ENCODE assay signal across 25 cellular contexts in the genomic region with DNA sequence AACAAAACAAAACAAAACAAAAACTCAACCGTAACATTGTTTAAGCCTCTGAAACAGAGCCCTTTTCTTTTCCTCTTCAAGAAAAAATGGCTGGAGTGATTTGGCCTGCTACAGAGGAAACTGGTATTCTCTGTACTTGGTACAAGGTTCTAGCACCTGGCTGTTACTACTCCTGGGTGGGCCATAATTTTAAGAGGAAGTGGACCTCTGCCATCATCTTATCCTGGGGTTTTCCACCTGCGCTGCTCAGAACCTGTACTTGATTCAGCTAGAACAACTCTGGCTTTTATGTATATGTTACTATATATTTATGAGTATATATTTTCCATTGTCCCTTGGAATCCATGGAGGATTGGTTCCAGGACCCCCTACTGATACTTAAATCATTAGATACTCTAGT. TPM values are rescaled to one million over a fixed set of nuclear protein-coding genes. Genes with fewer than 3 reads are reported as not detected.
A peak's percentile ranks its signal among the peaks of the same experiment; 100 is the strongest.
DNase-seq lines count a peak whose midpoint lies in the region; ATAC-seq, FAIRE-seq and TF ChIP-seq lines count a peak whose summit lies in the region.
"Had no signal": no experiment of that assay in that cellular context is flagged by ENCODE, and none has a peak within 500 bp of the region (broad histone marks: within the 10 kb centered on the region; RNA-seq: fewer than 3 reads in every experiment).

No MANE protein-coding gene starts in this region.

- in situ Hi-C loops in GM12878 (cut with MboI), result no loop called here

- H4K20me1 ChIP-seq in GM12878 (ENCODE audit: control insufficient read depth, insufficient read depth), result no peaks in the 10 kb centered on the region

- H3K27me3 ChIP-seq in GM12878 (replicated peaks in 1 of 2; ENCODE audit: control insufficient read depth in 2 of 2, insufficient read depth in 2 of 2, low read length in 1 of 2) (no peaks in the 10 kb centered on the region), right atrium auricular region (no peaks in the 10 kb centered on the region), right lobe of liver (no peaks in the 10 kb centered on the region)
- H3K27me3 ChIP-seq: BE2C had no signal

- H3K9ac ChIP-seq in GM12878 (ENCODE audit: control insufficient read depth, insufficient read depth, low read length), result no peak overlapping the region
- H3K9ac ChIP-seq: BLaER1 treated with 17β-estradiol and CSF1 and Interleukin-3, amounts not matched to agents 10 nM and 100 nM had no signal

- RAD21 ChIA-PET in GM12878 (lab: Charles Lee; ENCODE audit: unreplicated experiment), result interaction anchor here (1.1 kb wide), 1 partner anchor 147 kb away, joined by 4 read pairs; no protein-coding TSS in a partner anchor

- TF ChIP-seq CTCF in GM12878 (IDR thresholded peaks at IDR 0.05 in 2 of 3, conservative IDR thresholded peaks at IDR 0.05 in 1 of 3; ENCODE audit: control insufficient read depth in 2 of 3, extremely low read depth in 1 of 3, insufficient read depth in 1 of 3, low read depth in 3 of 3, low read length in 3 of 3) (no peak), right atrium auricular region (IDR thresholded peaks at IDR 0.05) (no peak), right lobe of liver (IDR thresholded peaks at IDR 0.05) (no peak)

- TF ChIP-seq RAD21 in GM12878 (IDR thresholded peaks at IDR 0.05; ENCODE audit: insufficient read depth, low read depth, low read length), result no peak

- intact Hi-C loops in GM12878 (cut with micrococcal nuclease; ENCODE audit: unreplicated experiment) (no loop called here), right lobe of liver (cut with DNase I) (loop anchor here in 1 of 2 donors (10.0 kb wide), 1 partner anchor 134 kb away; no protein-coding TSS in a partner anchor)

- H3K27ac Mint-ChIP-seq in activated T-cell treated with anti-CD3 and anti-CD28 coated beads, Interleukin-2, amount 50 U/mL, for 24 hours, result peak overlapping the region; percentile 26
- H3K27ac Mint-ChIP-seq in naive B cell, result no peak overlapping the region
- H3K27ac Mint-ChIP-seq: CD4-positive, alpha-beta T cell; HFFc6 had no signal

- WGBS in GM12878 (ENCODE audit: insufficient coverage, insufficient replicate concordance, low lambda C conversion rate, missing lambda C conversion rate), result 36% methylated on average over 2 of the region's 2 CpGs
- WGBS in right lobe of liver (ENCODE audit: insufficient coverage, low coverage, low lambda C conversion rate, missing lambda C conversion rate), result 88% methylated on average over 1 of the region's 2 CpGs

- FAIRE-seq in GM12878 (lab: Jason Lieb, UNC), result no peak
- no peak for FAIRE-seq in GM19239 (lab: Jason Lieb, UNC)
- FAIRE-seq: A204.1, D721Med, GM12892, H54 had no signal

- CTCF ChIA-PET in GM12878 (lab: Yijun Ruan, JAX), result interaction anchor here (1.3 to 18.7 kb wide), 4 partner anchors 12 to 151 kb away, joined by 4 to 370 read pairs (median 4); no protein-coding TSS in a partner anchor

- H3K4me3 Mint-ChIP-seq in activated T-cell treated with anti-CD3 and anti-CD28 coated beads, Interleukin-2, amount 50 U/mL, for 24 hours, result no peak overlapping the region
- H3K4me3 Mint-ChIP-seq in activated T-cell treated with anti-CD3 and anti-CD28 coated beads, Interleukin-2, amount 50 U/mL, for 4 hours, result no peak overlapping the region
- no peak overlapping the region for H3K4me3 Mint-ChIP-seq in naive B cell
- H3K4me3 Mint-ChIP-seq: CD14-positive monocyte; CD4-positive, alpha-beta T cell; CD8-positive, alpha-beta memory T cell; HFFc6 had no signal

- H3K4me1 ChIP-seq in GM12878 (ENCODE audit: control insufficient read depth, insufficient read depth, low read length) (peaks cover 2% of the 10 kb centered on the region; the same call in 1 of the 2 replicates), right atrium auricular region (no peaks in the 10 kb centered on the region), right lobe of liver (peaks cover 0 to 35% (median 4%) of the 10 kb centered on the region in 4 donors)
- H3K4me1 ChIP-seq: BE2C, HAP-1 had no signal

- no peak for DNase-seq in activated T-cell treated with anti-CD3 and anti-CD28 coated beads, Interleukin-2, amount 50 U/mL, for 24 hours
- DNase-seq in activated T-cell treated with anti-CD3 and anti-CD28 coated beads, Interleukin-2, amount 50 U/mL, for 4 hours, result no peak
- DNase-seq in NAMALWA (ENCODE audit: low spot score) (peak; percentile 14), GM12878 (ENCODE audit: low read depth, low spot score) (no peak), naive B cell (no peak), right atrium auricular region (ENCODE audit: low spot score) (no peak), right lobe of liver (no peak), GM19239 (ENCODE audit: insufficient read length, low spot score) (no peak)
- DNase-seq: BE2C; CD8-positive, alpha-beta memory T cell; DMS 273 treated with DMSO at 0.1 percent for 48 hours; DMS79; EL; GDM1; GOT3; HFFc6 had no signal

- peaks cover 61% of the 10 kb centered on the region for H3K36me3 Mint-ChIP-seq in activated T-cell treated with anti-CD3 and anti-CD28 coated beads, Interleukin-2, amount 50 U/mL, for 24 hours (ENCODE audit: low read depth)
- peaks cover 21% of the 10 kb centered on the region for H3K36me3 Mint-ChIP-seq in activated T-cell treated with anti-CD3 and anti-CD28 coated beads, Interleukin-2, amount 50 U/mL, for 4 hours (ENCODE audit: insufficient read depth)
- H3K36me3 Mint-ChIP-seq in naive B cell, result peaks cover 6 to 13% of the 10 kb centered on the region in 2 donors

- H2AFZ ChIP-seq in GM12878 (ENCODE audit: control insufficient read depth, low read depth, low read length), result no peak overlapping the region

- no peaks in the 10 kb centered on the region for H3K9me3 Mint-ChIP-seq in activated T-cell treated with anti-CD3 and anti-CD28 coated beads, Interleukin-2, amount 50 U/mL, for 24 hours
- no peaks in the 10 kb centered on the region for H3K9me3 Mint-ChIP-seq in activated T-cell treated with anti-CD3 and anti-CD28 coated beads, Interleukin-2, amount 50 U/mL, for 4 hours
- no peaks in the 10 kb centered on the region for H3K9me3 Mint-ChIP-seq in naive B cell
- H3K9me3 Mint-ChIP-seq: CD14-positive monocyte; CD4-positive, alpha-beta T cell; CD8-positive, alpha-beta memory T cell; HFFc6 had no signal

- H3K4me3 ChIP-seq in GM12878 (no peak overlapping the region), right atrium auricular region (no peak overlapping the region), right lobe of liver (no peak overlapping the region)
- H3K4me3 ChIP-seq: BLaER1 treated with 17β-estradiol and CSF1 and Interleukin-3, amounts not matched to agents 10 nM and 100 nM; HAP-1 had no signal

- no peaks in the 10 kb centered on the region for H3K79me2 ChIP-seq in GM12878 (ENCODE audit: control insufficient read depth, insufficient read depth, low read length)

- no peaks in the 10 kb centered on the region for H3K9me3 ChIP-seq in GM12878 (replicated peaks; ENCODE audit: control insufficient read depth, insufficient read depth, low read length)
- H3K9me3 ChIP-seq in right atrium auricular region, result no peaks in the 10 kb centered on the region
- no peaks in the 10 kb centered on the region for H3K9me3 ChIP-seq in right lobe of liver
- H3K9me3 ChIP-seq: BE2C; BLaER1 treated with 17β-estradiol and CSF1 and Interleukin-3, amounts not matched to agents 10 nM and 100 nM; HAP-1 had no signal

- H3K27ac ChIP-seq in GM12878 (ENCODE audit: control insufficient read depth, insufficient read depth) (no peak overlapping the region), right atrium auricular region (no peak overlapping the region), right lobe of liver (no peak overlapping the region)
- H3K27ac ChIP-seq: 22Rv1; BLaER1 treated with 17β-estradiol and CSF1 and Interleukin-3, amounts not matched to agents 10 nM and 100 nM had no signal

- ATAC-seq in activated T-cell treated with anti-CD3 and anti-CD28 coated beads, Interleukin-2, amount 50 U/mL, for 4 hours, result no peak
- ATAC-seq in GM12878, result no peak
- peak; percentile 79 to 88 for ATAC-seq in naive B cell (ENCODE audit: low read depth in 2 of 2)
- no peak for ATAC-seq in right lobe of liver

- POLR2A ChIA-PET in GM12878 (lab: Charles Lee), result no interaction called here

- no TSS peak for BruUV-seq in GM12878 (replicated peaks; lab: Mats Ljungman, UMichigan)

- H3K4me1 Mint-ChIP-seq in activated T-cell treated with anti-CD3 and anti-CD28 coated beads, Interleukin-2, amount 50 U/mL, for 24 hours (ENCODE audit: low read depth), result peaks cover 22% of the 10 kb centered on the region
- H3K4me1 Mint-ChIP-seq in activated T-cell treated with anti-CD3 and anti-CD28 coated beads, Interleukin-2, amount 50 U/mL, for 4 hours (ENCODE audit: low read depth), result peaks cover 20% of the 10 kb centered on the region
- H3K4me1 Mint-ChIP-seq in naive B cell, result peaks cover 0 to 8% (median 2%) of the 10 kb centered on the region in 3 donors

- H3K36me3 ChIP-seq in GM12878 (ENCODE audit: control insufficient read depth in 2 of 2, insufficient read depth in 2 of 2, low read length in 1 of 2) (peaks cover 0 to 2% of the 10 kb centered on the region in 2 experiments; a peak in 3 of 4 replicates), right atrium auricular region (peaks cover 25% of the 10 kb centered on the region), right lobe of liver (peaks cover 0 to 16% (median 7%) of the 10 kb centered on the region in 4 donors)
- H3K36me3 ChIP-seq: HAP-1 had no signal

- H3K27me3 Mint-ChIP-seq in activated T-cell treated with anti-CD3 and anti-CD28 coated beads, Interleukin-2, amount 50 U/mL, for 24 hours, result no peaks in the 10 kb centered on the region
- H3K27me3 Mint-ChIP-seq in activated T-cell treated with anti-CD3 and anti-CD28 coated beads, Interleukin-2, amount 50 U/mL, for 4 hours (ENCODE audit: low read depth), result no peaks in the 10 kb centered on the region
- no peaks in the 10 kb centered on the region for H3K27me3 Mint-ChIP-seq in naive B cell
- H3K27me3 Mint-ChIP-seq: CD4-positive, alpha-beta T cell; CD8-positive, alpha-beta memory T cell had no signal

- TF ChIP-seq POLR2A in GM12878 (IDR thresholded peaks at IDR 0.05; ENCODE audit: low read depth, low read length) (no peak), right lobe of liver (IDR thresholded peaks at IDR 0.05) (no peak)

- TF ChIP-seq EP300 in GM12878 (IDR thresholded peaks at IDR 0.05; ENCODE audit: borderline replicate concordance in 1 of 2, control insufficient read depth in 1 of 2, low read depth in 2 of 2, low read length in 2 of 2), result no peak

- no peak overlapping the region for H3K4me2 ChIP-seq in GM12878 (ENCODE audit: control insufficient read depth, insufficient read depth)
- H3K4me2 ChIP-seq: BLaER1 treated with 17β-estradiol and CSF1 and Interleukin-3, amounts not matched to agents 10 nM and 100 nM had no signal

- SMC1A ChIA-PET in GM12878 (lab: Charles Lee; ENCODE audit: uncharacterized antibody, unreplicated experiment), result interaction anchor here (1.0 to 2.7 kb wide), 7 partner anchors 15 to 367 kb away, joined by 3 to 14 read pairs (median 3); no protein-coding TSS in a partner anchor

RNA-seq across cellular contexts. Expression of gene SRSF7, which starts 22.5 kb away (rescaled TPM):
- 100 to 1,000 TPM; 431 to 454 (median 451) TPM for total RNA-seq in activated T-cell treated with anti-CD3 and anti-CD28 coated beads, Interleukin-2, amount 50 U/mL, for 4 hours
- 134 and 148 TPM in 2 replicates for total RNA-seq in GM12878 (2013; cell fraction: nucleolus; rRNA removed)
- total RNA-seq in GM12878 (2014; rRNA removed) (205 and 241 TPM in 2 replicates), GM12878 (2014; rRNA removed; fragmentation: Illumina TruSeq; extraction: Trizol) (352 and 361 TPM in 2 replicates), GM12878 (2021) (275 and 278 TPM in 2 replicates), right atrium auricular region (10 to 100 TPM; 32.1 to 44.3 TPM), right lobe of liver (10 to 100 TPM; 33.5 to 57.4 (median 44.4) TPM)
- polyA plus RNA-seq in GM12878 (2011; ENCODE audit: low read depth), result 276 TPM
- polyA plus RNA-seq in GM12878 (2011; rRNA removed) (538 and 623 TPM in 2 replicates), GM12878 (2014; fragmentation: Illumina TruSeq; extraction: Trizol) (315 and 320 TPM in 2 replicates), GM12878 (2014; fragmentation: Nextera tagmentation; extraction: Ambion mirVana) (100 to 1,000 TPM; 753 to 785 TPM), GM12878 (2014; rRNA removed) (282 and 313 TPM in 2 replicates), GM12878 (2016; fragmentation: Nextera tagmentation; extraction: Ambion mirVana) (100 to 1,000 TPM; 456 to 494 TPM), naive B cell (ENCODE audit: low read depth in 6 of 6) (100 to 1,000 TPM; 164 to 306 (median 228) TPM)
- polyA plus RNA-seq in GM12878 (2011; cell fraction: cytosol; rRNA removed), result 201 and 240 TPM in 2 replicates
- polyA plus RNA-seq in GM12878 (2011; cell fraction: nucleus; rRNA removed), result 731 and 872 TPM in 2 replicates
- 229 and 278 TPM in 2 replicates for polyA plus RNA-seq in GM12878 (2012)
- 221 and 363 TPM in 2 replicates for polyA minus RNA-seq in GM12878 (2011; rRNA and poly(A)+ RNA removed)
- polyA minus RNA-seq in GM12878 (2011; cell fraction: cytosol; rRNA and poly(A)+ RNA removed), result 54.8 and 70.5 TPM in 2 replicates
- 117 and 178 TPM in 2 replicates for polyA minus RNA-seq in GM12878 (2011; cell fraction: nucleus; rRNA and poly(A)+ RNA removed)

RNA-seq across cellular contexts. Expression of gene GEMIN6, which starts 49.3 kb away (rescaled TPM):
- total RNA-seq in activated T-cell treated with anti-CD3 and anti-CD28 coated beads, Interleukin-2, amount 50 U/mL, for 4 hours, result 10 to 100 TPM; 34.2 to 45.7 (median 39.3) TPM
- total RNA-seq in GM12878 (2013; cell fraction: nucleolus; rRNA removed), result 3.4 and 4.3 TPM in 2 replicates
- total RNA-seq in GM12878 (2014; rRNA removed) (14.2 and 16.6 TPM in 2 replicates), GM12878 (2014; rRNA removed; fragmentation: Illumina TruSeq; extraction: Trizol) (23.8 and 24.1 TPM in 2 replicates), GM12878 (2021) (22.1 and 22.9 TPM in 2 replicates), right atrium auricular region (1 to 10 TPM; 2.2 to 3.9 TPM), right lobe of liver (10 to 100 TPM in 1 of 6 experiments, 1 to 10 TPM in 5; 5.8 to 10.5 (median 7.3) TPM)
- 4.8 TPM for polyA plus RNA-seq in GM12878 (2011; ENCODE audit: low read depth)
- polyA plus RNA-seq in GM12878 (2011; rRNA removed) (28.4 and 38.0 TPM in 2 replicates), GM12878 (2014; fragmentation: Illumina TruSeq; extraction: Trizol) (16.6 and 25.6 TPM in 2 replicates), GM12878 (2014; fragmentation: Nextera tagmentation; extraction: Ambion mirVana) (10 to 100 TPM; 63.4 to 67.6 TPM), GM12878 (2014; rRNA removed) (16.3 and 16.6 TPM in 2 replicates), GM12878 (2016; fragmentation: Nextera tagmentation; extraction: Ambion mirVana) (10 to 100 TPM; 31.7 to 40.3 TPM), naive B cell (ENCODE audit: low read depth in 6 of 6) (10 to 100 TPM in 4 of 6 donors, 1 to 10 TPM in 2; 5.7 to 17.9 (median 14.9) TPM)
- polyA plus RNA-seq in GM12878 (2011; cell fraction: cytosol; rRNA removed), result 10.4 and 12.1 TPM in 2 replicates
- polyA plus RNA-seq in GM12878 (2011; cell fraction: nucleus; rRNA removed), result 6.0 and 6.3 TPM in 2 replicates
- polyA plus RNA-seq in GM12878 (2012), result 7.9 and 11.0 TPM in 2 replicates
- 3.9 and 5.3 TPM in 2 replicates for polyA minus RNA-seq in GM12878 (2011; rRNA and poly(A)+ RNA removed)
- polyA minus RNA-seq in GM12878 (2011; cell fraction: cytosol; rRNA and poly(A)+ RNA removed), result 2.9 and 3.3 TPM in 2 replicates
- polyA minus RNA-seq in GM12878 (2011; cell fraction: nucleus; rRNA and poly(A)+ RNA removed), result 1.2 and 2.1 TPM in 2 replicates

Comparison
In these comparisons a context has a peak if more than half of its experiments do, and no peak if none do; other contexts are left out.
1. ATAC-seq: peak in naive B cell (2 of 2); none in activated T-cell treated with anti-CD3 and anti-CD28 coated beads, Interleukin-2, amount 50 U/mL, for 4 hours (0 of 2), GM12878 (single experiment) and right lobe of liver (0 of 4).